ENCODE assay signal across 15 cellular contexts in genomic region chr2:50785781-50786180, GRCh38.
"Had no signal": no experiment of that assay in that cellular context is flagged by ENCODE, and none has a peak within 500 bp of the region (broad histone marks: within the 10 kb centered on the region; RNA-seq: fewer than 3 reads in every experiment).

No MANE protein-coding gene starts in this region.

- DNase-seq: foreskin fibroblast; gastrocnemius medialis; heart right ventricle; left cardiac atrium; left lung; mesenchymal stem cell; mucosa of descending colon; naive B cell; right lobe of liver; small intestine; stimulated activated CD4-positive, alpha-beta T cell treated with anti-CD3 and anti-CD28 coated beads, Interleukin-15, amount 100 ng/mL, for 24 hours; stimulated activated CD4-positive, alpha-beta T cell treated with anti-CD3 and anti-CD28 coated beads, Interleukin-2, amount 100 ng/mL, for 48 hours; stimulated activated naive B cell treated with anti-CD40 and anti-IgM and Interleukin-4, amounts not matched to agents 10 μg/mL and 1 μg/mL and 100 μg/mL, for 72 hours; upper lobe of left lung had no signal

- ATAC-seq: gastrocnemius medialis; heart right ventricle; left cardiac atrium; left lung; mucosa of descending colon; natural killer cell treated with Interleukin-12 subunit alpha and Interleukin-12 subunit beta and Interleukin-15 and Interleukin-18, amount 100 ng/mL, for 72 hours; stimulated activated naive B cell treated with anti-CD40 and anti-IgM and Interleukin-4, amounts not matched to agents 10 μg/mL and 1 μg/mL and 100 μg/mL, for 72 hours had no signal
